23 cellular contexts compared by ENCODE assay signal in genomic region chr4:185966997-185967775, GRCh38.
DNase-seq lines count a peak whose midpoint lies in the region; ATAC-seq and TF ChIP-seq lines count a peak whose summit lies in the region.
"Had no signal": no experiment of that assay in that cellular context is flagged by ENCODE, and none has a peak within 500 bp of the region (broad histone marks: within the 10 kb centered on the region; RNA-seq: fewer than 3 reads in every experiment).

No MANE protein-coding gene starts in this region.

- peaks cover 7% of the 10 kb centered on the region for H3K4me1 Mint-ChIP-seq in GM23338
- H3K4me1 Mint-ChIP-seq in natural killer cell treated with Interleukin-12 subunit alpha and Interleukin-12 subunit beta and Interleukin-15 and Interleukin-18, amount 100 ng/mL, for 72 hours (ENCODE audit: low read depth in 2 of 2) = no peaks in the 10 kb centered on the region
- H3K4me1 Mint-ChIP-seq: activated naive CD4-positive, alpha-beta T cell treated with anti-CD3 and anti-CD28 coated beads, Interleukin-2, amount 50 U/mL, for 24 hours had no signal

- no peaks in the 10 kb centered on the region for H3F3A ChIP-seq in GM23338 (replicated peaks; ENCODE audit: low read depth)

- H3K9me2 ChIP-seq in GM23338 (ENCODE audit: insufficient read depth) = no peaks in the 10 kb centered on the region

- 0 out of 2 replicates have a peak overlapping the region, but pooled peaks have one; percentile 33 for H2AFZ ChIP-seq in GM23338

- H3K79me2 ChIP-seq in GM23338 (replicated peaks; ENCODE audit: insufficient read depth) = no peaks in the 10 kb centered on the region

- peaks cover 12% of the 10 kb centered on the region for H3K36me3 Mint-ChIP-seq in GM23338 (ENCODE audit: low read depth)
- H3K36me3 Mint-ChIP-seq in natural killer cell treated with Interleukin-12 subunit alpha and Interleukin-12 subunit beta and Interleukin-15 and Interleukin-18, amount 100 ng/mL, for 72 hours = no peaks in the 10 kb centered on the region
- H3K36me3 Mint-ChIP-seq: activated naive CD4-positive, alpha-beta T cell treated with anti-CD3 and anti-CD28 coated beads, Interleukin-2, amount 50 U/mL, for 24 hours; CD14-positive monocyte had no signal

- H3K27ac Mint-ChIP-seq in GM23338 = no peak overlapping the region
- H3K27ac Mint-ChIP-seq in natural killer cell treated with Interleukin-12 subunit alpha and Interleukin-12 subunit beta and Interleukin-15 and Interleukin-18, amount 100 ng/mL, for 72 hours = no peak overlapping the region
- H3K27ac Mint-ChIP-seq: activated naive CD4-positive, alpha-beta T cell treated with anti-CD3 and anti-CD28 coated beads, Interleukin-2, amount 50 U/mL, for 24 hours had no signal

- H3K4me3 ChIP-seq in GM23338 (no peak overlapping the region), esophagus squamous epithelium (no peak overlapping the region)
- H3K4me3 ChIP-seq: gastrocnemius medialis, mucosa of descending colon, upper lobe of right lung had no signal

- no peaks in the 10 kb centered on the region for H4K20me1 ChIP-seq in GM23338 (replicated peaks; ENCODE audit: insufficient read depth)

- DNase-seq in 8988T (peak; percentile 21), GM23338 (ENCODE audit: low spot score) (no peak), astrocyte of the hippocampus (ENCODE audit: low read depth, low spot score) (peak; percentile 21), kidney tubule cell (ENCODE audit: low spot score) (peak; percentile 19), esophagus squamous epithelium (lab: John Stamatoyannopoulos, UW) (no peak), NCI-H1417 (lab: John Stamatoyannopoulos, UW) (no peak)
- no peak for DNase-seq in natural killer cell treated with Interleukin-12 subunit alpha and Interleukin-12 subunit beta and Interleukin-15 and Interleukin-18, amount 100 ng/mL, for 72 hours (ENCODE audit: low spot score)
- DNase-seq: anterior cingulate cortex; effector CD4-positive, alpha-beta T cell; erythroblast; gastrocnemius medialis; H7; hippocampal formation; mucosa of descending colon; NCI-H1048; NCI-H187; NCI-H69; T1000; upper lobe of right lung had no signal

- no peak overlapping the region for H3K27ac ChIP-seq in GM23338 (ENCODE audit: low read depth)
- H3K27ac ChIP-seq in esophagus squamous epithelium = no peak overlapping the region
- H3K27ac ChIP-seq: HL-60, upper lobe of right lung had no signal

- no peaks in the 10 kb centered on the region for H3K27me3 ChIP-seq in GM23338 (ENCODE audit: insufficient read depth)
- H3K27me3 ChIP-seq in esophagus squamous epithelium = no peaks in the 10 kb centered on the region
- H3K27me3 ChIP-seq: gastrocnemius medialis, upper lobe of right lung had no signal

- no peaks in the 10 kb centered on the region for H3K4me1 ChIP-seq in GM23338 (ENCODE audit: insufficient read depth)
- peaks cover 0 to 23% (median 7%) of the 10 kb centered on the region in 3 donors for H3K4me1 ChIP-seq in esophagus squamous epithelium
- H3K4me1 ChIP-seq: gastrocnemius medialis had no signal

- H3K4me2 ChIP-seq in GM23338 = no peak overlapping the region

- H3K9me3 ChIP-seq in esophagus squamous epithelium = no peaks in the 10 kb centered on the region
- H3K9me3 ChIP-seq: gastrocnemius medialis, mucosa of descending colon, upper lobe of right lung had no signal

- TF ChIP-seq CTCF in GM23338 (conservative IDR thresholded peaks at IDR 0.05; ENCODE audit: low read depth in 2 of 2) = no peak
- TF ChIP-seq CTCF in esophagus squamous epithelium (IDR thresholded peaks at IDR 0.05) = no peak

- no peak for TF ChIP-seq POLR2A in esophagus squamous epithelium (IDR thresholded peaks at IDR 0.05)

- 75 to 83% methylated on average over 4 of the region's 4 CpGs for WGBS in esophagus squamous epithelium, 2 donors

- no peak overlapping the region for H3K4me3 Mint-ChIP-seq in GM23338
- no peak overlapping the region for H3K4me3 Mint-ChIP-seq in natural killer cell treated with Interleukin-12 subunit alpha and Interleukin-12 subunit beta and Interleukin-15 and Interleukin-18, amount 100 ng/mL, for 72 hours
- H3K4me3 Mint-ChIP-seq: activated naive CD4-positive, alpha-beta T cell treated with anti-CD3 and anti-CD28 coated beads, Interleukin-2, amount 50 U/mL, for 24 hours; CD14-positive monocyte had no signal

- 0 out of 2 replicates have a peak, but pooled peaks cover 4% of the 10 kb centered on the region for H3K36me3 ChIP-seq in GM23338 (ENCODE audit: insufficient read depth)
- H3K36me3 ChIP-seq in esophagus squamous epithelium = no peaks in the 10 kb centered on the region
- H3K36me3 ChIP-seq: gastrocnemius medialis, upper lobe of right lung had no signal

- intact Hi-C loops in esophagus squamous epithelium (cut with DNase I) = no loop called here

- peaks cover 11% of the 10 kb centered on the region for H3K9me3 Mint-ChIP-seq in GM23338
- H3K9me3 Mint-ChIP-seq in natural killer cell treated with Interleukin-12 subunit alpha and Interleukin-12 subunit beta and Interleukin-15 and Interleukin-18, amount 100 ng/mL, for 72 hours = no peaks in the 10 kb centered on the region
- H3K9me3 Mint-ChIP-seq: activated naive CD4-positive, alpha-beta T cell treated with anti-CD3 and anti-CD28 coated beads, Interleukin-2, amount 50 U/mL, for 24 hours had no signal

- no peak for ATAC-seq in GM23338
- ATAC-seq in HG02759 (IDR thresholded peaks at IDR 0.05; ENCODE audit: unreplicated experiment) = no peak
- no peak for ATAC-seq in natural killer cell treated with Interleukin-12 subunit alpha and Interleukin-12 subunit beta and Interleukin-15 and Interleukin-18, amount 100 ng/mL, for 72 hours
- ATAC-seq: gastrocnemius medialis, mucosa of descending colon, upper lobe of right lung had no signal

- peaks cover 4% of the 10 kb centered on the region for H3K27me3 Mint-ChIP-seq in GM23338 (ENCODE audit: insufficient read depth, low read depth, poor library complexity)
- peaks cover 0 to 4% of the 10 kb centered on the region in 2 donors for H3K27me3 Mint-ChIP-seq in natural killer cell treated with Interleukin-12 subunit alpha and Interleukin-12 subunit beta and Interleukin-15 and Interleukin-18, amount 100 ng/mL, for 72 hours

TF ChIP-seq in GM23338, 12 proteins besides CTCF, POLR2A, EP300 and RAD21:
- TF ChIP-seq CREB1 (CRISPR knock-in tag; IDR thresholded peaks at IDR 0.05; ENCODE audit: low read depth) (no peak), STAT1 (IDR thresholded peaks at IDR 0.05; ENCODE audit: unreplicated experiment) (no peak)
- TF ChIP-seq, protein P1, sequence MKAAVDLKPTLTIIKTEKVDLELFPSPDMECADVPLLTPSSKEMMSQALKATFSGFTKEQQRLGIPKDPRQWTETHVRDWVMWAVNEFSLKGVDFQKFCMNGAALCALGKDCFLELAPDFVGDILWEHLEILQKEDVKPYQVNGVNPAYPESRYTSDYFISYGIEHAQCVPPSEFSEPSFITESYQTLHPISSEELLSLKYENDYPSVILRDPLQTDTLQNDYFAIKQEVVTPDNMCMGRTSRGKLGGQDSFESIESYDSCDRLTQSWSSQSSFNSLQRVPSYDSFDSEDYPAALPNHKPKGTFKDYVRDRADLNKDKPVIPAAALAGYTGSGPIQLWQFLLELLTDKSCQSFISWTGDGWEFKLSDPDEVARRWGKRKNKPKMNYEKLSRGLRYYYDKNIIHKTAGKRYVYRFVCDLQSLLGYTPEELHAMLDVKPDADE (IDR thresholded peaks at IDR 0.05) = no peak

Comparison
In these comparisons a context has a peak if more than half of its experiments do, and no peak if none do; other contexts are left out.
1. DNase-seq: peak in 8988T (single experiment), astrocyte of the hippocampus (single experiment) and kidney tubule cell (single experiment); none in GM23338 (single experiment), esophagus squamous epithelium (single experiment), NCI-H1417 (0 of 3) and natural killer cell treated with Interleukin-12 subunit alpha and Interleukin-12 subunit beta and Interleukin-15 and Interleukin-18, amount 100 ng/mL, for 72 hours (single experiment).